In genomic region chr11:69539416-69540117, GRCh38 we compare ENCODE assay signal across 1 cellular context.
TF ChIP-seq lines count a peak whose summit lies in the region.

No MANE protein-coding gene starts in this region.

TF ChIP-seq in H1, 55 proteins besides CTCF, POLR2A, EP300 and RAD21 (continued from another document):
- TF ChIP-seq, protein P1, sequence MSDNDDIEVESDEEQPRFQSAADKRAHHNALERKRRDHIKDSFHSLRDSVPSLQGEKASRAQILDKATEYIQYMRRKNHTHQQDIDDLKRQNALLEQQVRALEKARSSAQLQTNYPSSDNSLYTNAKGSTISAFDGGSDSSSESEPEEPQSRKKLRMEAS (IDR thresholded peaks at IDR 0.05): no peak
TF ChIP-seq in H1: peak in this region for 0.
